21 cellular contexts compared by ENCODE assay signal in the genomic region with DNA sequence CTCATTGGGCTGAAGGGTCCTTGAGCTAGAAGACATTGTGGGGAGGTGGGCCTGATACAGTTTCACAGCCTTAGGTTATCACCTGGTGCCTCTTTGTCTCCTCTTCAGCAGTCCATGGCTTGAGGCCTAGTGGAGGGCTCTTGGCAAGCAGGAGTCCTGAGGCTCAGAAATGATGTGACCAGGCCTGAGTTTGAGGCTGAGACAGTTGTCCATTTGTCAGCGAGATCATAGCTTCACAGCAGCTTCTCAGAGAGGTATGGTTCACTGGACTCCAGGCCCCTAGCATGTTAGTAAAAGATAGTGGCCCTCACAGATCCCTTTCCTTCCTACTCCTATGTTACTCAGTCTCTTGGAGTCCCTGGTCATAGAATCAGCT.
"Had no signal": no experiment of that assay in that cellular context is flagged by ENCODE, and none has a peak within 500 bp of the region (broad histone marks: within the 10 kb centered on the region; RNA-seq: fewer than 3 reads in every experiment).

No MANE protein-coding gene starts in this region.

- H3K27ac ChIP-seq: gastroesophageal sphincter, testis had no signal

- H3K36me3 Mint-ChIP-seq: natural killer cell had no signal

- H3K27me3 Mint-ChIP-seq: activated CD4-positive, alpha-beta T cell treated with anti-CD3 and anti-CD28 coated beads, Interleukin-2, amount 10 ng/mL, durations not matched to agents 7 days and 5 days; activated naive CD4-positive, alpha-beta T cell treated with anti-CD3 and anti-CD28 coated beads, Interleukin-2, amount 10 ng/mL, durations not matched to agents 7 days and 5 days; brain; effector memory CD8-positive, alpha-beta T cell; progenitor cell of endocrine pancreas; stimulated activated naive CD8-positive, alpha-beta T cell treated with anti-CD3 and anti-CD28 coated beads, Interleukin-15, amount 100 ng/mL, for 72 hours had no signal

- H3K4me3 ChIP-seq: gastroesophageal sphincter, smooth muscle cell, testis had no signal

- DNase-seq: activated CD4-positive, alpha-beta T cell treated with anti-CD3 and anti-CD28 coated beads, Interleukin-2, amount 10 ng/mL, durations not matched to agents 7 days and 5 days; activated CD4-positive, CD25-positive, alpha-beta regulatory T cell; activated CD8-positive, alpha-beta memory T cell treated with anti-CD3 and anti-CD28 coated beads, Interleukin-2, amount 50 U/mL, for 48 hours; activated naive CD4-positive, alpha-beta T cell treated with anti-CD3 and anti-CD28 coated beads, Interleukin-2, amount 10 ng/mL, durations not matched to agents 7 days and 5 days; amniotic stem cell; cerebellar nuclear complex; dermis blood vessel endothelial cell; effector memory CD8-positive, alpha-beta T cell; mammary epithelial cell; natural killer cell; occipital lobe had no signal

- H3K9me3 ChIP-seq: gastroesophageal sphincter, testis had no signal

- ATAC-seq: effector memory CD8-positive, alpha-beta T cell; gastroesophageal sphincter; natural killer cell had no signal

- FAIRE-seq: islet of Langerhans, urothelium cell line had no signal

- H3K9me3 Mint-ChIP-seq: activated CD4-positive, alpha-beta T cell treated with anti-CD3 and anti-CD28 coated beads, Interleukin-2, amount 10 ng/mL, durations not matched to agents 7 days and 5 days; activated naive CD4-positive, alpha-beta T cell treated with anti-CD3 and anti-CD28 coated beads, Interleukin-2, amount 10 ng/mL, durations not matched to agents 7 days and 5 days; activated T-helper 2 cell treated with anti-CD3 and anti-CD28 coated beads, Interferon-gamma antibody, Interleukin-2, Interleukin-4, amounts not matched to agents 10 μg/mL and 5 μg/mL and 100 μg/mL, durations not matched to agents 14 hours and 24 hours and 36 hours; brain; effector memory CD8-positive, alpha-beta T cell; natural killer cell; stimulated activated naive CD8-positive, alpha-beta T cell treated with anti-CD3 and anti-CD28 coated beads, Interleukin-15, amount 100 ng/mL, for 72 hours; T-helper 2 cell treated with Interferon-gamma antibody and Interleukin-4, amounts not matched to agents 5 μg/mL and 100 μg/mL, for 36 hours had no signal

- H3K27me3 ChIP-seq: gastroesophageal sphincter, testis had no signal

- H3K4me3 Mint-ChIP-seq: activated CD4-positive, alpha-beta T cell treated with anti-CD3 and anti-CD28 coated beads, Interleukin-2, amount 10 ng/mL, durations not matched to agents 7 days and 5 days; activated naive CD4-positive, alpha-beta T cell treated with anti-CD3 and anti-CD28 coated beads, Interleukin-2, amount 10 ng/mL, durations not matched to agents 7 days and 5 days; brain; effector memory CD8-positive, alpha-beta T cell; natural killer cell; stimulated activated naive CD8-positive, alpha-beta T cell treated with anti-CD3 and anti-CD28 coated beads, Interleukin-15, amount 100 ng/mL, for 72 hours; T-helper 2 cell treated with Interferon-gamma antibody and Interleukin-4, amounts not matched to agents 5 μg/mL and 100 μg/mL, for 36 hours had no signal

- H3K27ac Mint-ChIP-seq: activated naive CD4-positive, alpha-beta T cell treated with anti-CD3 and anti-CD28 coated beads, Interleukin-2, amount 10 ng/mL, durations not matched to agents 7 days and 5 days; activated T-helper 2 cell treated with anti-CD3 and anti-CD28 coated beads, Interferon-gamma antibody, Interleukin-2, Interleukin-4, amounts not matched to agents 10 μg/mL and 5 μg/mL and 100 μg/mL, durations not matched to agents 14 hours and 24 hours and 36 hours; natural killer cell; progenitor cell of endocrine pancreas; T-helper 2 cell treated with Interferon-gamma antibody and Interleukin-4, amounts not matched to agents 5 μg/mL and 100 μg/mL, for 36 hours had no signal

- H3K4me2 ChIP-seq: smooth muscle cell had no signal

- H3K4me1 Mint-ChIP-seq: activated naive CD4-positive, alpha-beta T cell treated with anti-CD3 and anti-CD28 coated beads, Interleukin-2, amount 10 ng/mL, durations not matched to agents 7 days and 5 days had no signal
